ENCODE assay signal across 13 cellular contexts in genomic region chr16:85746431-85747227, GRCh38. TPM values are rescaled to one million over a fixed set of nuclear protein-coding genes. Genes with fewer than 3 reads are reported as not detected.
A peak's percentile ranks its signal among the peaks of the same experiment; 100 is the strongest.
DNase-seq lines count a peak whose midpoint lies in the region; ATAC-seq and TF ChIP-seq lines count a peak whose summit lies in the region.
"Had no signal": no experiment of that assay in that cellular context is flagged by ENCODE, and none has a peak within 500 bp of the region (broad histone marks: within the 10 kb centered on the region; RNA-seq: fewer than 3 reads in every experiment).

No MANE protein-coding gene starts in this region.

- H2AFZ ChIP-seq in GM23338 (no peak overlapping the region), hepatocyte (no peak overlapping the region)

- H3K9me3 ChIP-seq in RWPE2 (ENCODE audit: severe bottlenecking): no peaks in the 10 kb centered on the region
- no peaks in the 10 kb centered on the region for H3K9me3 ChIP-seq in hepatocyte (ENCODE audit: low read depth)
- H3K9me3 ChIP-seq in testis: no peaks in the 10 kb centered on the region

- H3K4me2 ChIP-seq in GM23338: peak overlapping the region; percentile 64
- H3K4me2 ChIP-seq in hepatocyte: no peak overlapping the region

- H3K4me1 ChIP-seq in GM23338 (ENCODE audit: insufficient read depth) (peaks cover 29% of the 10 kb centered on the region), RWPE2 (ENCODE audit: insufficient read depth, poor library complexity, severe bottlenecking) (peaks cover 37% of the 10 kb centered on the region), hepatocyte (ENCODE audit: insufficient read depth) (peaks cover 16% of the 10 kb centered on the region), testis (peaks cover 8% of the 10 kb centered on the region)

- 0 out of 2 replicates have a peak, but pooled peaks cover 3% of the 10 kb centered on the region for H3F3A ChIP-seq in GM23338 (replicated peaks; ENCODE audit: low read depth)

- TF ChIP-seq CTCF in GM23338 (conservative IDR thresholded peaks at IDR 0.05; ENCODE audit: low read depth in 2 of 2) (no peak), RWPE2 (IDR thresholded peaks at IDR 0.05; ENCODE audit: poor library complexity, severe bottlenecking) (no peak), hepatocyte (IDR thresholded peaks at IDR 0.05; ENCODE audit: poor library complexity) (no peak), testis (IDR thresholded peaks at IDR 0.05) (no peak)

- H4K20me1 ChIP-seq in GM23338 (replicated peaks; ENCODE audit: insufficient read depth) (no peaks in the 10 kb centered on the region; the same call in 1 of the 2 replicates), hepatocyte (ENCODE audit: insufficient read depth, poor library complexity, severe bottlenecking) (no peaks in the 10 kb centered on the region)

- H3K79me2 ChIP-seq in GM23338 (replicated peaks; ENCODE audit: insufficient read depth) (0 out of 2 replicates have a peak, but pooled peaks cover 3% of the 10 kb centered on the region), hepatocyte (no peaks in the 10 kb centered on the region)

- H3K9me3 Mint-ChIP-seq in GM23338: no peaks in the 10 kb centered on the region
- H3K9me3 Mint-ChIP-seq in activated CD4-positive, alpha-beta T cell treated with anti-CD3 and anti-CD28 coated beads, Interleukin-2, amount 10 ng/mL, durations not matched to agents 24 days and 14 days: no peaks in the 10 kb centered on the region
- H3K9me3 Mint-ChIP-seq: T-cell had no signal

- H3K27ac Mint-ChIP-seq in GM23338: peak overlapping the region; percentile 65; the same call in 1 of the 2 replicates
- no peak overlapping the region for H3K27ac Mint-ChIP-seq in activated CD4-positive, alpha-beta T cell treated with anti-CD3 and anti-CD28 coated beads, Interleukin-2, amount 10 ng/mL, durations not matched to agents 24 days and 14 days
- H3K27ac Mint-ChIP-seq: T-cell had no signal

- intact Hi-C loops in activated CD4-positive, alpha-beta T cell treated with anti-CD3 and anti-CD28 coated beads, Interleukin-2, amount 10 ng/mL, durations not matched to agents 24 days and 14 days (cut with micrococcal nuclease): no loop called here
- intact Hi-C loops in testis (cut with DNase I; ENCODE audit: low total_unique reads): no loop called here

- DNase-seq in ACHN (peak; percentile 37), GM23338 (ENCODE audit: low spot score) (no peak), RWPE2 (ENCODE audit: low spot score) (peak; percentile 93), glomerular visceral epithelial cell (ENCODE audit: extremely low spot score) (peak; percentile 50), hepatocyte (ENCODE audit: low spot score) (no peak), putamen (ENCODE audit: low spot score) (no peak), testis (no peak)
- no peak for DNase-seq in activated CD4-positive, alpha-beta T cell treated with anti-CD3 and anti-CD28 coated beads, Interleukin-2, amount 10 ng/mL, durations not matched to agents 24 days and 14 days
- DNase-seq: activated T-cell treated with anti-CD3 and anti-CD28 coated beads, Interleukin-2, amount 50 U/mL, for 1 hour; caudate nucleus; NCI-H524 treated with DMSO at 0.1 percent for 48 hours; T-cell had no signal

- H3K27me3 Mint-ChIP-seq in GM23338 (ENCODE audit: insufficient read depth, low read depth, poor library complexity): peaks cover 15% of the 10 kb centered on the region
- peaks cover 23% of the 10 kb centered on the region for H3K27me3 Mint-ChIP-seq in activated CD4-positive, alpha-beta T cell treated with anti-CD3 and anti-CD28 coated beads, Interleukin-2, amount 10 ng/mL, durations not matched to agents 24 days and 14 days

- H3K27ac ChIP-seq in GM23338 (ENCODE audit: low read depth) (no peak overlapping the region), RWPE2 (ENCODE audit: poor library complexity, severe bottlenecking) (peak overlapping the region; percentile 99), hepatocyte (no peak overlapping the region), testis (no peak overlapping the region)

- no peaks in the 10 kb centered on the region; the same call in 2 of the 3 replicates for H3K36me3 Mint-ChIP-seq in GM23338 (ENCODE audit: low read depth)
- H3K36me3 Mint-ChIP-seq in activated CD4-positive, alpha-beta T cell treated with anti-CD3 and anti-CD28 coated beads, Interleukin-2, amount 10 ng/mL, durations not matched to agents 24 days and 14 days (ENCODE audit: low read depth): no peaks in the 10 kb centered on the region
- H3K36me3 Mint-ChIP-seq: T-cell had no signal

- no peak for TF ChIP-seq POLR2A in testis (IDR thresholded peaks at IDR 0.05)

- WGBS in hepatocyte (ENCODE audit: low lambda C conversion rate, missing lambda C conversion rate): 75% methylated on average over 14 of the region's 14 CpGs
- WGBS in testis, 2 donors: 84 to 88% methylated on average over 10 to 14 of the region's 14 CpGs

- H3K36me3 ChIP-seq in GM23338 (ENCODE audit: insufficient read depth) (no peaks in the 10 kb centered on the region), RWPE2 (ENCODE audit: low read depth) (peaks cover 80% of the 10 kb centered on the region), hepatocyte (replicated peaks; ENCODE audit: insufficient read depth, low read depth) (no peaks in the 10 kb centered on the region), testis (ENCODE audit: low read depth, missing control alignments) (no peaks in the 10 kb centered on the region)

- peaks cover 27% of the 10 kb centered on the region for H3K4me1 Mint-ChIP-seq in GM23338
- H3K4me1 Mint-ChIP-seq in activated CD4-positive, alpha-beta T cell treated with anti-CD3 and anti-CD28 coated beads, Interleukin-2, amount 10 ng/mL, durations not matched to agents 24 days and 14 days: peaks cover 7% of the 10 kb centered on the region

- H3K4me3 ChIP-seq in GM23338: no peak overlapping the region
- no peak overlapping the region for H3K4me3 ChIP-seq in RWPE2 (ENCODE audit: severe bottlenecking)
- H3K4me3 ChIP-seq in hepatocyte: no peak overlapping the region
- H3K4me3 ChIP-seq in testis: no peak overlapping the region

- H3K4me3 Mint-ChIP-seq in GM23338: no peak overlapping the region
- no peak overlapping the region for H3K4me3 Mint-ChIP-seq in activated CD4-positive, alpha-beta T cell treated with anti-CD3 and anti-CD28 coated beads, Interleukin-2, amount 10 ng/mL, durations not matched to agents 24 days and 14 days
- H3K4me3 Mint-ChIP-seq: T-cell had no signal

- in situ Hi-C loops in ACHN (cut with HindIII; ENCODE audit: low pct_ligation_motif_present, low pct_unique_long_range_greater_than_20kb, low sequenced_read_pairs): no loop called here

- peak; percentile 32 for ATAC-seq in GM23338
- peak; percentile 79 for ATAC-seq in RWPE2 (ENCODE audit: low read depth)
- ATAC-seq: T-cell had no signal

- no peaks in the 10 kb centered on the region for H3K9me2 ChIP-seq in GM23338 (ENCODE audit: insufficient read depth)
- no peaks in the 10 kb centered on the region for H3K9me2 ChIP-seq in hepatocyte (replicated peaks; ENCODE audit: insufficient read depth)

- H3K27me3 ChIP-seq in GM23338 (ENCODE audit: insufficient read depth) (peaks cover 15% of the 10 kb centered on the region), RWPE2 (ENCODE audit: insufficient read depth, poor library complexity, severe bottlenecking) (no peaks in the 10 kb centered on the region), hepatocyte (peaks cover 8% of the 10 kb centered on the region), testis (no peaks in the 10 kb centered on the region)

TF ChIP-seq in GM23338, 12 proteins besides CTCF, POLR2A, EP300 and RAD21 (continues in another document):
- TF ChIP-seq NANOG (IDR thresholded peaks at IDR 0.05; ENCODE audit: borderline replicate concordance): no peak
- no peak for TF ChIP-seq JUNB (IDR thresholded peaks at IDR 0.05; ENCODE audit: unreplicated experiment)
- no peak for TF ChIP-seq POLR2AphosphoS5 (IDR thresholded peaks at IDR 0.05; ENCODE audit: low read depth)
- TF ChIP-seq EZH2phosphoT487 (IDR thresholded peaks at IDR 0.05; ENCODE audit: unreplicated experiment): no peak
- TF ChIP-seq STAT1 (IDR thresholded peaks at IDR 0.05; ENCODE audit: unreplicated experiment): no peak

RNA-seq across cellular contexts. Expression of gene C16orf74, which starts 4.3 kb away (rescaled TPM):
- total RNA-seq in GM23338 (2014; rRNA removed; shearing (Covaris generic)): 11.3 and 12.1 TPM in 2 replicates
- 19.0 and 19.1 TPM in 2 replicates for polyA plus RNA-seq in GM23338 (2016; fragmentation: Nextera tagmentation; extraction: Ambion mirVana)
- 1.4 and 5.3 TPM in 2 replicates for total RNA-seq in hepatocyte
- polyA plus RNA-seq in hepatocyte: 7.8 and 11.5 TPM in 2 replicates
- total RNA-seq in activated CD4-positive, alpha-beta T cell treated with anti-CD3 and anti-CD28 coated beads, Interleukin-2, amount 10 ng/mL, durations not matched to agents 24 days and 14 days: 0.19 and 0.38 TPM in 2 replicates
- total RNA-seq in testis: 1 to 10 TPM; 3.8 to 6.0 TPM
- 4.3 TPM for polyA plus RNA-seq in testis (ENCODE audit: insufficient read depth, low read depth, low replicate concordance)
- polyA plus RNA-seq: neural cell had no signal

RNA-seq across cellular contexts. Expression of gene EMC8, which starts 52.7 kb away (rescaled TPM):
- 61.0 and 69.4 TPM in 2 replicates for total RNA-seq in GM23338 (2014; rRNA removed; shearing (Covaris generic))
- polyA plus RNA-seq in GM23338 (2016; fragmentation: Nextera tagmentation; extraction: Ambion mirVana) (47.5 and 51.1 TPM in 2 replicates), hepatocyte (46.5 and 50.6 TPM in 2 replicates), testis (ENCODE audit: insufficient read depth, low read depth, low replicate concordance) (38.7 TPM)
- total RNA-seq in hepatocyte (35.0 and 40.6 TPM in 2 replicates), testis (10 to 100 TPM; 44.2 to 57.3 TPM)
- total RNA-seq in activated CD4-positive, alpha-beta T cell treated with anti-CD3 and anti-CD28 coated beads, Interleukin-2, amount 10 ng/mL, durations not matched to agents 24 days and 14 days: 49.1 and 57.1 TPM in 2 replicates

RNA-seq across cellular contexts. Expression of gene COX4I1, which starts 52.9 kb away (rescaled TPM):
- total RNA-seq in GM23338 (2014; rRNA removed; shearing (Covaris generic)): 329 and 388 TPM in 2 replicates
- polyA plus RNA-seq in GM23338 (2016; fragmentation: Nextera tagmentation; extraction: Ambion mirVana): 1,008 and 1,053 TPM in 2 replicates
- 449 and 496 TPM in 2 replicates for total RNA-seq in hepatocyte
- polyA plus RNA-seq in hepatocyte: 655 and 694 TPM in 2 replicates
- 555 and 569 TPM in 2 replicates for total RNA-seq in activated CD4-positive, alpha-beta T cell treated with anti-CD3 and anti-CD28 coated beads, Interleukin-2, amount 10 ng/mL, durations not matched to agents 24 days and 14 days
- 100 to 1,000 TPM; 263 to 334 TPM for total RNA-seq in testis
- 467 TPM for polyA plus RNA-seq in testis (ENCODE audit: insufficient read depth, low read depth, low replicate concordance)

RNA-seq across cellular contexts. Expression of gene GINS2, which starts 57.9 kb away (rescaled TPM):
- 35.0 and 40.5 TPM in 2 replicates for total RNA-seq in GM23338 (2014; rRNA removed; shearing (Covaris generic))
- polyA plus RNA-seq in GM23338 (2016; fragmentation: Nextera tagmentation; extraction: Ambion mirVana) (42.0 and 44.4 TPM in 2 replicates), hepatocyte (7.5 and 8.0 TPM in 2 replicates), testis (ENCODE audit: insufficient read depth, low read depth, low replicate concordance) (11.8 TPM)
- total RNA-seq in hepatocyte (6.1 and 6.3 TPM in 2 replicates), testis (10 to 100 TPM in 1 of 2 donors, 1 to 10 TPM in 1; 8.9 to 13.8 TPM)
- 87.4 and 93.0 TPM in 2 replicates for total RNA-seq in activated CD4-positive, alpha-beta T cell treated with anti-CD3 and anti-CD28 coated beads, Interleukin-2, amount 10 ng/mL, durations not matched to agents 24 days and 14 days

Comparison
In these comparisons a context has a peak if more than half of its experiments do, and no peak if none do; other contexts are left out.
1. DNase-seq: peak in ACHN (single experiment), RWPE2 (single experiment) and glomerular visceral epithelial cell (single experiment); none in GM23338 (single experiment), hepatocyte (single experiment), putamen (single experiment), activated CD4-positive, alpha-beta T cell treated with anti-CD3 and anti-CD28 coated beads, Interleukin-2, amount 10 ng/mL, durations not matched to agents 24 days and 14 days (single experiment) and testis (single experiment).